14 cellular contexts compared by ENCODE assay signal in the genomic region with DNA sequence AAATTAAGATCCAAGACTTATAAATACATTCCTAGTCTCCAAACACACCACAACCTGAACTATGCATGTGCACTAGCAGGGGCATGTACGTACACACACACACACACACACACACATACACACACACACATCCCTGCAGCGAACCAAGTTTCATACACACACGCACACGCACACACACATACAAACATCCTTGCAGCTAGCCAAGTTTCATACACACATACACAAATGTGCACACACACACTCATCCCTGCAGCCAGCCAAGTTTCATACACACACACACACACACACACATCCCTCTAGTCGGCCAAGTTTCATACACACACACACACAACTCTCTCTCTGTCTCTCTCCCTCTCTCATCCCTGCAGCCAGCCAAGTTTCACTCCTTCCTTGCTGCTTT.
A peak's percentile ranks its signal among the peaks of the same experiment; 100 is the strongest.
DNase-seq lines count a peak whose midpoint lies in the region; ATAC-seq and TF ChIP-seq lines count a peak whose summit lies in the region.
"Had no signal": no experiment of that assay in that cellular context is flagged by ENCODE, and none has a peak within 500 bp of the region (broad histone marks: within the 10 kb centered on the region; RNA-seq: fewer than 3 reads in every experiment).

No MANE protein-coding gene starts in this region.

- no peak for ATAC-seq in stimulated activated naive B cell treated with anti-CD40 and anti-IgM and Interleukin-4, amounts not matched to agents 10 μg/mL and 1 μg/mL and 100 μg/mL, for 72 hours (replicated peaks)
- no peak for ATAC-seq in GM18858 (IDR thresholded peaks at IDR 0.05; ENCODE audit: unreplicated experiment)
- ATAC-seq: heart left ventricle had no signal

- CTCF ChIA-PET in HEK293 (lab: Yijun Ruan, JAX) = no interaction called here

- H3K36me3 ChIP-seq in HEK293 (ENCODE audit: control insufficient read depth in 2 of 2, insufficient read depth in 1 of 2, low read length in 2 of 2) = no peaks in the 10 kb centered on the region
- H3K36me3 ChIP-seq: heart left ventricle had no signal

- peaks cover 0 to 1% of the 10 kb centered on the region in 2 donors for H3K9me3 Mint-ChIP-seq in stimulated activated naive B cell treated with anti-CD40 and anti-IgM and Interleukin-4, amounts not matched to agents 10 μg/mL and 1 μg/mL and 100 μg/mL, for 72 hours
- H3K9me3 Mint-ChIP-seq: activated CD4-positive, alpha-beta memory T cell treated with anti-CD3 and anti-CD28 coated beads for 36 hours; stimulated activated naive CD8-positive, alpha-beta T cell treated with anti-CD3 and anti-CD28 coated beads, Interleukin-15, Interleukin-2, amounts not matched to agents 100 ng/mL and 50 ng/mL, for 24 hours had no signal

- H3K27me3 Mint-ChIP-seq in stimulated activated naive B cell treated with anti-CD40 and anti-IgM and Interleukin-4, amounts not matched to agents 10 μg/mL and 1 μg/mL and 100 μg/mL, for 72 hours = peaks cover 0 to 1% of the 10 kb centered on the region in 2 donors

- H3K4me1 ChIP-seq in HEK293 (ENCODE audit: control insufficient read depth, insufficient read depth, low read length) = peaks cover 6% of the 10 kb centered on the region; the same call in 1 of the 2 replicates
- H3K4me1 ChIP-seq: heart left ventricle had no signal

- TF ChIP-seq CTCF in HEK293 (tag by site-specific recombination; IDR thresholded peaks at IDR 0.05) (no peak), retinal pigment epithelial cell (conservative IDR thresholded peaks at IDR 0.05; ENCODE audit: low read depth, low read length) (no peak)

- H3K36me3 Mint-ChIP-seq in stimulated activated naive B cell treated with anti-CD40 and anti-IgM and Interleukin-4, amounts not matched to agents 10 μg/mL and 1 μg/mL and 100 μg/mL, for 72 hours = no peaks in the 10 kb centered on the region
- H3K36me3 Mint-ChIP-seq: activated CD4-positive, alpha-beta memory T cell treated with anti-CD3 and anti-CD28 coated beads for 36 hours had no signal

- no peak overlapping the region for H3K27ac ChIP-seq in HEK293 (ENCODE audit: extremely low read depth, low read depth, low read length)
- H3K27ac ChIP-seq: heart left ventricle had no signal

- no peak overlapping the region for H3K27ac Mint-ChIP-seq in stimulated activated naive B cell treated with anti-CD40 and anti-IgM and Interleukin-4, amounts not matched to agents 10 μg/mL and 1 μg/mL and 100 μg/mL, for 72 hours
- H3K27ac Mint-ChIP-seq: activated CD4-positive, alpha-beta memory T cell treated with anti-CD3 and anti-CD28 coated beads for 36 hours; stimulated activated naive CD8-positive, alpha-beta T cell treated with anti-CD3 and anti-CD28 coated beads, Interleukin-15, Interleukin-2, amounts not matched to agents 100 ng/mL and 50 ng/mL, for 24 hours had no signal

- no peaks in the 10 kb centered on the region for H3K9me3 ChIP-seq in HEK293 (ENCODE audit: control insufficient read depth, insufficient read depth, low read depth, low read length)
- H3K9me3 ChIP-seq: heart left ventricle had no signal

- POLR2A ChIA-PET in HEK293 (lab: Yijun Ruan, JAX) = interaction anchor here (0.6 kb wide), 1 partner anchor 343 kb away, joined by 3 read pairs; no protein-coding TSS in a partner anchor

- H3K4me3 ChIP-seq in HEK293 (ENCODE audit: low read depth, low read length) (no peak overlapping the region), retinal pigment epithelial cell (ENCODE audit: low read length) (no peak overlapping the region)
- H3K4me3 ChIP-seq: heart left ventricle had no signal

- no peak overlapping the region for H3K4me3 Mint-ChIP-seq in stimulated activated naive B cell treated with anti-CD40 and anti-IgM and Interleukin-4, amounts not matched to agents 10 μg/mL and 1 μg/mL and 100 μg/mL, for 72 hours
- H3K4me3 Mint-ChIP-seq: activated CD4-positive, alpha-beta memory T cell treated with anti-CD3 and anti-CD28 coated beads for 36 hours; stimulated activated naive CD8-positive, alpha-beta T cell treated with anti-CD3 and anti-CD28 coated beads, Interleukin-15, Interleukin-2, amounts not matched to agents 100 ng/mL and 50 ng/mL, for 24 hours had no signal

- peaks cover 0 to 2% of the 10 kb centered on the region in 2 donors for H3K4me1 Mint-ChIP-seq in stimulated activated naive B cell treated with anti-CD40 and anti-IgM and Interleukin-4, amounts not matched to agents 10 μg/mL and 1 μg/mL and 100 μg/mL, for 72 hours

- DNase-seq in amniotic epithelial cell (ENCODE audit: low read depth) = peak; percentile 43
- DNase-seq in foreskin melanocyte = peak; percentile 24
- DNase-seq in retinal pigment epithelial cell (ENCODE audit: low read depth) = peak; percentile 14
- no peak for DNase-seq in stimulated activated naive B cell treated with anti-CD40 and anti-IgM and Interleukin-4, amounts not matched to agents 10 μg/mL and 1 μg/mL and 100 μg/mL, for 72 hours
- DNase-seq in cortex of kidney (lab: John Stamatoyannopoulos, UW) = no peak
- no peak for DNase-seq in NCI-H1092 (lab: John Stamatoyannopoulos, UW)
- DNase-seq: activated CD4-positive, alpha-beta memory T cell treated with anti-CD3 and anti-CD28 coated beads for 36 hours; activated effector memory CD4-positive, alpha-beta T cell treated with Interleukin-2 at 50 U/mL for 16 hours; heart left ventricle; OCI-M1; stimulated activated CD4-positive, alpha-beta T cell treated with anti-CD3 and anti-CD28 coated beads, Interleukin-4, amount 100 ng/mL, for 4 hours had no signal

TF ChIP-seq in HEK293, 187 proteins besides CTCF, POLR2A, EP300 and RAD21 (continues in another document):
- TF ChIP-seq ZNF366 (tag by site-specific recombination; conservative IDR thresholded peaks at IDR 0.05) (peak; percentile 38; the same call in 1 of the 2 replicates), ZNF670 (tag by site-specific recombination; IDR thresholded peaks at IDR 0.05; ENCODE audit: low read depth) (no peak), ZBTB20 (tag by site-specific recombination; IDR thresholded peaks at IDR 0.05) (0 out of 2 replicates have a peak, but pooled peaks have one; percentile 29), PRDM1 (tag by site-specific recombination; IDR thresholded peaks at IDR 0.05) (peak; percentile 61), ZXDB (tag by site-specific recombination; IDR thresholded peaks at IDR 0.05) (peak; percentile 30; the same call in 1 of the 2 replicates), ZNF184 (tag by site-specific recombination; IDR thresholded peaks at IDR 0.05) (no peak)
- TF ChIP-seq, protein P1, sequence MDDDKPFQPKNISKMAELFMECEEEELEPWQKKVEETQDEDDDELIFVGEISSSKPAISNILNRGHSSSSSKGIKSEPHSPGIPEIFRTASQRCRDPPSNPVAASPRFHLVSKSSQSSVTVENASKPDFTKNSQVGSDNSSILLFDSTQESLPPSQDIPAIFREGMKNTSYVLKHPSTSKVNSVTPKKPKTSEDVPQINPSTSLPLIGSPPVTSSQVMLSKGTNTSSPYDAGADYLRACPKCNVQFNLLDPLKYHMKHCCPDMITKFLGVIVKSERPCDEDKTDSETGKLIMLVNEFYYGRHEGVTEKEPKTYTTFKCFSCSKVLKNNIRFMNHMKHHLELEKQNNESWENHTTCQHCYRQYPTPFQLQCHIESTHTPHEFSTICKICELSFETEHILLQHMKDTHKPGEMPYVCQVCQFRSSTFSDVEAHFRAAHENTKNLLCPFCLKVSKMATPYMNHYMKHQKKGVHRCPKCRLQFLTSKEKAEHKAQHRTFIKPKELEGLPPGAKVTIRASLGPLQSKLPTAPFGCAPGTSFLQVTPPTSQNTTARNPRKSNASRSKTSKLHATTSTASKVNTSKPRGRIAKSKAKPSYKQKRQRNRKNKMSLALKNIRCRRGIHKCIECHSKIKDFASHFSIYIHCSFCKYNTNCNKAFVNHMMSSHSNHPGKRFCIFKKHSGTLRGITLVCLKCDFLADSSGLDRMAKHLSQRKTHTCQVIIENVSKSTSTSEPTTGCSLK (tag by site-specific recombination; IDR thresholded peaks at IDR 0.05) = no peak
- TF ChIP-seq, protein P2, sequence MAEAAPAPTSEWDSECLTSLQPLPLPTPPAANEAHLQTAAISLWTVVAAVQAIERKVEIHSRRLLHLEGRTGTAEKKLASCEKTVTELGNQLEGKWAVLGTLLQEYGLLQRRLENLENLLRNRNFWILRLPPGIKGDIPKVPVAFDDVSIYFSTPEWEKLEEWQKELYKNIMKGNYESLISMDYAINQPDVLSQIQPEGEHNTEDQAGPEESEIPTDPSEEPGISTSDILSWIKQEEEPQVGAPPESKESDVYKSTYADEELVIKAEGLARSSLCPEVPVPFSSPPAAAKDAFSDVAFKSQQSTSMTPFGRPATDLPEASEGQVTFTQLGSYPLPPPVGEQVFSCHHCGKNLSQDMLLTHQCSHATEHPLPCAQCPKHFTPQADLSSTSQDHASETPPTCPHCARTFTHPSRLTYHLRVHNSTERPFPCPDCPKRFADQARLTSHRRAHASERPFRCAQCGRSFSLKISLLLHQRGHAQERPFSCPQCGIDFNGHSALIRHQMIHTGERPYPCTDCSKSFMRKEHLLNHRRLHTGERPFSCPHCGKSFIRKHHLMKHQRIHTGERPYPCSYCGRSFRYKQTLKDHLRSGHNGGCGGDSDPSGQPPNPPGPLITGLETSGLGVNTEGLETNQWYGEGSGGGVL (tag by site-specific recombination; IDR thresholded peaks at IDR 0.05) = peak; percentile 47

Comparison
In these comparisons a context has a peak if more than half of its experiments do, and no peak if none do; other contexts are left out.
1. DNase-seq: peak in amniotic epithelial cell (single experiment), foreskin melanocyte (single experiment) and retinal pigment epithelial cell (single experiment); none in stimulated activated naive B cell treated with anti-CD40 and anti-IgM and Interleukin-4, amounts not matched to agents 10 μg/mL and 1 μg/mL and 100 μg/mL, for 72 hours (single experiment), cortex of kidney (single experiment) and NCI-H1092 (single experiment).